ENCODE assay signal across 8 cellular contexts in genomic region chr9:35616681-35617459, GRCh38. TPM values are rescaled to one million over a fixed set of nuclear protein-coding genes. Genes with fewer than 3 reads are reported as not detected.
DNase-seq lines count a peak whose midpoint lies in the region; TF ChIP-seq lines count a peak whose summit lies in the region.

No MANE protein-coding gene starts in this region.

- no peak for TF ChIP-seq CTCF in epithelial cell of esophagus (IDR thresholded peaks at IDR 0.05; ENCODE audit: insufficient read depth, low read depth, low read length, missing control alignments)

- no peaks in the 10 kb centered on the region for H3K9me3 ChIP-seq in Karpas-422 (ENCODE audit: low read length)
- H3K9me3 ChIP-seq in mucosa of stomach (ENCODE audit: control insufficient read depth, low read length): no peaks in the 10 kb centered on the region

- peaks cover 33% of the 10 kb centered on the region for H3K4me1 ChIP-seq in Karpas-422 (ENCODE audit: low read length)
- peaks cover 7% of the 10 kb centered on the region for H3K4me1 ChIP-seq in mucosa of stomach (ENCODE audit: control insufficient read depth, insufficient read depth, low read length)

- peak overlapping the region; percentile 34 for H3K9ac ChIP-seq in Karpas-422 (ENCODE audit: low read length)
- H3K9ac ChIP-seq in mucosa of stomach (ENCODE audit: low read length): peak overlapping the region; percentile 76

- peak overlapping the region; percentile 18; the same call in 1 of the 2 replicates for H2AFZ ChIP-seq in Karpas-422 (ENCODE audit: low read length)

- H3K36me3 ChIP-seq in Karpas-422 (ENCODE audit: insufficient read depth, low read length): no peaks in the 10 kb centered on the region
- H3K36me3 ChIP-seq in mucosa of stomach (ENCODE audit: control insufficient read depth, insufficient read depth, low read length): no peaks in the 10 kb centered on the region

- H3K9me2 ChIP-seq in Karpas-422 (replicated peaks; ENCODE audit: insufficient read depth, low read length): no peaks in the 10 kb centered on the region

- no peak overlapping the region for H3K27ac ChIP-seq in Karpas-422 (ENCODE audit: low read length)

- H3K79me2 ChIP-seq in Karpas-422 (ENCODE audit: low read length): no peaks in the 10 kb centered on the region

- peak overlapping the region; percentile 27 for H3K4me2 ChIP-seq in Karpas-422 (ENCODE audit: low read depth, low read length, poor library complexity, severe bottlenecking)

- H3K27me3 ChIP-seq in Karpas-422 (ENCODE audit: low read length) (no peaks in the 10 kb centered on the region; the same call in 1 of the 2 replicates), mucosa of stomach (ENCODE audit: control insufficient read depth, insufficient read depth, low read length) (peaks cover 15% of the 10 kb centered on the region)

- H3K4me3 ChIP-seq in Karpas-422 (ENCODE audit: low read length) (peak overlapping the region; percentile 23; the same call in 1 of the 2 replicates), epithelial cell of esophagus (ENCODE audit: low read length) (peak overlapping the region; percentile 32), mucosa of stomach (ENCODE audit: low read length) (peak overlapping the region; percentile 48)

- H4K20me1 ChIP-seq in Karpas-422 (ENCODE audit: insufficient read depth, low read depth, low read length): no peaks in the 10 kb centered on the region

- peak; percentile 47 for DNase-seq in DMS 273 (lab: John Stamatoyannopoulos, UW; ENCODE audit: unreplicated experiment)
- no peak for DNase-seq in DMS 273 treated with DMSO at 0.1 percent for 48 hours (lab: John Stamatoyannopoulos, UW)
- no peak for DNase-seq in Karpas-422
- peak in 2 of 3 experiments; percentile 58 to 68 for DNase-seq in activated CD8-positive, alpha-beta memory T cell treated with anti-CD3 and anti-CD28 coated beads for 48 hours (ENCODE audit: low read depth in 2 of 3, low spot score in 2 of 3)
- peak; percentile 55 for DNase-seq in epithelial cell of esophagus (ENCODE audit: low read depth)
- DNase-seq in stimulated activated CD8-positive, alpha-beta memory T cell treated with anti-CD3 and anti-CD28 coated beads, Interleukin-7, amount 100 ng/mL, for 4 hours (ENCODE audit: low read depth in 2 of 2): peak; percentile 44 to 68
- DNase-seq in HK-2 (ENCODE audit: unreplicated experiment): no peak

RNA-seq across cellular contexts. Expression of gene CD72, which starts 1.3 kb away (rescaled TPM):
- total RNA-seq in Karpas-422 (2014; rRNA removed; shearing (Covaris generic); ENCODE audit: low replicate concordance): 5.6 and 7.8 TPM in 2 replicates

RNA-seq across cellular contexts. Expression of gene TESK1, which starts 11.8 kb away (rescaled TPM):
- 20.2 and 30.6 TPM in 2 replicates for total RNA-seq in Karpas-422 (2014; rRNA removed; shearing (Covaris generic); ENCODE audit: low replicate concordance)

RNA-seq across cellular contexts. Expression of gene SIT1, which starts 33.9 kb away (rescaled TPM):
- 97.6 and 117 TPM in 2 replicates for total RNA-seq in Karpas-422 (2014; rRNA removed; shearing (Covaris generic); ENCODE audit: low replicate concordance)

RNA-seq across cellular contexts. Expression of gene RMRP, which starts 40.9 kb away (rescaled TPM):
- 23,349 and 56,129 TPM in 2 replicates for total RNA-seq in Karpas-422 (2014; rRNA removed; shearing (Covaris generic); ENCODE audit: low replicate concordance)

RNA-seq across cellular contexts. Expression of gene CCDC107, which starts 41.2 kb away (rescaled TPM):
- 13.2 and 24.0 TPM in 2 replicates for total RNA-seq in Karpas-422 (2014; rRNA removed; shearing (Covaris generic); ENCODE audit: low replicate concordance)

Comparison
In these comparisons a context has a peak if more than half of its experiments do, and no peak if none do; other contexts are left out.
1. DNase-seq: peak in DMS 273 (single experiment), activated CD8-positive, alpha-beta memory T cell treated with anti-CD3 and anti-CD28 coated beads for 48 hours (2 of 3), epithelial cell of esophagus (single experiment) and stimulated activated CD8-positive, alpha-beta memory T cell treated with anti-CD3 and anti-CD28 coated beads, Interleukin-7, amount 100 ng/mL, for 4 hours (2 of 2); none in DMS 273 treated with DMSO at 0.1 percent for 48 hours (single experiment), Karpas-422 (single experiment) and HK-2 (single experiment).
2. Peak in every context shown above with its lines, with median percentiles within 50 percentile points of each other: H3K4me3 ChIP-seq.